10 cellular contexts compared by ENCODE assay signal in genomic region chr7:17952387-17952786, GRCh38. TPM values are rescaled to one million over a fixed set of nuclear protein-coding genes. Genes with fewer than 3 reads are reported as not detected.
DNase-seq lines count a peak whose midpoint lies in the region; ATAC-seq, FAIRE-seq and TF ChIP-seq lines count a peak whose summit lies in the region.
"Had no signal": no experiment of that assay in that cellular context is flagged by ENCODE, and none has a peak within 500 bp of the region (broad histone marks: within the 10 kb centered on the region; RNA-seq: fewer than 3 reads in every experiment).

No MANE protein-coding gene starts in this region.

- peak overlapping the region in 3 of 7 donors; percentile 4 to 78 (median 61) for H3K27ac Mint-ChIP-seq in CD4-positive, alpha-beta memory T cell

- WGBS in sigmoid colon, 2 donors = 79 to 87% methylated on average over 2 of the region's 2 CpGs

- H3K4me1 ChIP-seq in CD4-positive, alpha-beta memory T cell (ENCODE audit: insufficient read depth, low read length) = peaks cover 8% of the 10 kb centered on the region
- H3K4me1 ChIP-seq in sigmoid colon = no peaks in the 10 kb centered on the region

- peak; percentile 100 for ATAC-seq in GM18907 (IDR thresholded peaks at IDR 0.05; ENCODE audit: unreplicated experiment)
- ATAC-seq in HG02642 (IDR thresholded peaks at IDR 0.05; ENCODE audit: poor library complexity, unreplicated experiment) = peak; percentile 100
- ATAC-seq in HG03571 (IDR thresholded peaks at IDR 0.05; ENCODE audit: unreplicated experiment) = peak; percentile 100

- peak overlapping the region; percentile 59 to 81 (median 76) for H3K4me3 Mint-ChIP-seq in CD4-positive, alpha-beta memory T cell

- POLR2A ChIA-PET in CD4-positive, alpha-beta memory T cell (lab: Charles Lee; ENCODE audit: partially characterized antibody) = interaction anchor here (1.8 kb wide), 1 partner anchor 13 kb away, joined by 9 read pairs; the partner anchor contains the start of gene SNX13

- no peaks in the 10 kb centered on the region for H3K36me3 ChIP-seq in CD4-positive, alpha-beta memory T cell (ENCODE audit: insufficient read depth, low read length)
- H3K36me3 ChIP-seq in sigmoid colon = no peaks in the 10 kb centered on the region

- no peaks in the 10 kb centered on the region for H3K9me3 ChIP-seq in CD4-positive, alpha-beta memory T cell (ENCODE audit: control insufficient read depth in 1 of 2, low read length in 2 of 2)
- no peaks in the 10 kb centered on the region for H3K9me3 ChIP-seq in sigmoid colon

- TF ChIP-seq EP300 in sigmoid colon (IDR thresholded peaks at IDR 0.05) = no peak

- H3K27me3 ChIP-seq in CD4-positive, alpha-beta memory T cell (ENCODE audit: insufficient read depth, low read length) = no peaks in the 10 kb centered on the region
- H3K27me3 ChIP-seq in sigmoid colon = no peaks in the 10 kb centered on the region

- H3K27ac ChIP-seq in CD4-positive, alpha-beta memory T cell (ENCODE audit: low read depth, low read length) = no peak overlapping the region
- no peak overlapping the region for H3K27ac ChIP-seq in sigmoid colon
- H3K27ac ChIP-seq: HL-60 had no signal

- CTCF ChIA-PET in CD4-positive, alpha-beta memory T cell (lab: Charles Lee; ENCODE audit: partially characterized antibody) = no interaction called here

- no peak for TF ChIP-seq CTCF in sigmoid colon (IDR thresholded peaks at IDR 0.05)
- no peak for TF ChIP-seq CTCF in D721Med (IDR thresholded peaks at IDR 0.05; ENCODE audit: insufficient read depth, missing control alignments)

- peaks cover 12 to 20% (median 13%) of the 10 kb centered on the region in 4 donors for H3K4me1 Mint-ChIP-seq in CD4-positive, alpha-beta memory T cell

- no peaks in the 10 kb centered on the region for H3K9me3 Mint-ChIP-seq in CD4-positive, alpha-beta memory T cell

- H3K27me3 Mint-ChIP-seq in CD4-positive, alpha-beta memory T cell = no peaks in the 10 kb centered on the region

- no peak for DNase-seq in CD4-positive, alpha-beta memory T cell
- DNase-seq in sigmoid colon = no peak
- no peak for DNase-seq in D341Med (ENCODE audit: low spot score)
- DNase-seq in AG08395 (ENCODE audit: low spot score) = no peak
- no peak for DNase-seq in D721Med (ENCODE audit: insufficient read length, low spot score)
- DNase-seq: NCI-H524 had no signal

- H3K36me3 Mint-ChIP-seq in CD4-positive, alpha-beta memory T cell = no peaks in the 10 kb centered on the region

- FAIRE-seq in D721Med (lab: Jason Lieb, UNC) = no peak

- no peak for TF ChIP-seq POLR2A in sigmoid colon (IDR thresholded peaks at IDR 0.05)

- H3K4me3 ChIP-seq in CD4-positive, alpha-beta memory T cell (ENCODE audit: low read length in 2 of 2) = peak overlapping the region in 1 of 2 donors; percentile 27
- no peak overlapping the region for H3K4me3 ChIP-seq in sigmoid colon

- intact Hi-C loops in CD4-positive, alpha-beta memory T cell (cut with micrococcal nuclease) = no loop called here
- intact Hi-C loops in sigmoid colon (cut with DNase I) = no loop called here

RNA-seq across cellular contexts. Expression of gene SNX13, which starts 12.1 kb away (rescaled TPM):
- 10 to 100 TPM; 34.6 to 36.0 TPM for total RNA-seq in CD4-positive, alpha-beta memory T cell
- 10 to 100 TPM; 10.1 to 13.8 TPM for polyA plus RNA-seq in CD4-positive, alpha-beta memory T cell
- 10 to 100 TPM; 43.8 to 80.9 (median 52.0) TPM for total RNA-seq in sigmoid colon
- polyA plus RNA-seq in sigmoid colon = 10 to 100 TPM in 2 of 3 donors, 1 to 10 TPM in 1; 9.6 to 12.1 (median 10.2) TPM
